In the genomic region with DNA sequence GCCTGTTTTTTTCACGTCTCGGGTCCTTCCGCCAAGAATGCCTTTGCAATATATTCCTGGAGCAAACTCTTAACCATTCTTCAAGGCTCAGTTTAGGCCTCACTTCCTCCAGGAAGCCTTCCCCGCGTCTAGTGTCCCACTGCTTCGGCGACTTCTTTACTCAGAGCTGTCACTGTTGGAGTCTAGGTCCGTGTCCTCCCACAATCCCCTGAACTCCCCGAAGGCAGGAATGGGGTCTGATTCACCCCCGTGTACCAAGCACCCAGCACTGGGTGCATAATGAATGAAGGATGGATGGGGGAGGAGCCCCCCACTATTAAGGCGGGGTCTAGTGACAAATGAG, we compare ENCODE assay signal across 8 cellular contexts. TPM values are rescaled to one million over a fixed set of nuclear protein-coding genes. Genes with fewer than 3 reads are reported as not detected.
DNase-seq lines count a peak whose midpoint lies in the region; ATAC-seq and TF ChIP-seq lines count a peak whose summit lies in the region.

No MANE protein-coding gene starts in this region.

- peak overlapping the region; percentile 98; the same call in 1 of the 2 replicates for H2AFZ ChIP-seq in Karpas-422 (ENCODE audit: low read length)
- peak overlapping the region; percentile 59 for H2AFZ ChIP-seq in neural cell (ENCODE audit: low read depth, low read length)

- DNase-seq in AG10803 (ENCODE audit: low read depth) (no peak), Karpas-422 (no peak), cerebellar nuclear complex (lab: John Stamatoyannopoulos, UW) (no peak)
- DNase-seq in stimulated activated naive CD4-positive, alpha-beta T cell (lab: John Stamatoyannopoulos, UW), result no peak

- TF ChIP-seq CTCF in AG10803 (conservative IDR thresholded peaks at IDR 0.05; ENCODE audit: low read length), result no peak
- no peak for TF ChIP-seq CTCF in neural cell (IDR thresholded peaks at IDR 0.05; ENCODE audit: poor library complexity, severe bottlenecking)

- H3K4me1 ChIP-seq in Karpas-422 (ENCODE audit: low read length) (peaks cover 26% of the 10 kb centered on the region), ectodermal cell (ENCODE audit: control insufficient read depth, insufficient read depth, low read length) (peaks cover 15% of the 10 kb centered on the region)

- TF ChIP-seq EP300 in neural cell (conservative IDR thresholded peaks at IDR 0.05; ENCODE audit: poor library complexity, severe bottlenecking), result no peak

- ATAC-seq in HG03442 (IDR thresholded peaks at IDR 0.05; ENCODE audit: unreplicated experiment) (no peak), HG02885 (IDR thresholded peaks at IDR 0.05; ENCODE audit: poor library complexity, unreplicated experiment) (no peak)

- TF ChIP-seq RAD21 in neural cell (conservative IDR thresholded peaks at IDR 0.05), result no peak

- H3K36me3 ChIP-seq in Karpas-422 (ENCODE audit: insufficient read depth, low read length), result no peaks in the 10 kb centered on the region
- H3K36me3 ChIP-seq in ectodermal cell (ENCODE audit: control insufficient read depth, insufficient read depth, low read length), result no peaks in the 10 kb centered on the region
- H3K36me3 ChIP-seq in neural cell (ENCODE audit: insufficient read depth, low read length), result no peaks in the 10 kb centered on the region

- peak overlapping the region; percentile 74 for H3K9ac ChIP-seq in Karpas-422 (ENCODE audit: low read length)
- peak overlapping the region; percentile 94 for H3K9ac ChIP-seq in neural cell (ENCODE audit: low read length)

- H3K27me3 ChIP-seq in Karpas-422 (ENCODE audit: low read length), result no peaks in the 10 kb centered on the region
- H3K27me3 ChIP-seq in ectodermal cell (ENCODE audit: control insufficient read depth, insufficient read depth, low read length, poor library complexity, severe bottlenecking), result peaks cover 41% of the 10 kb centered on the region
- peaks cover 14% of the 10 kb centered on the region for H3K27me3 ChIP-seq in neural cell (ENCODE audit: insufficient read depth, low read depth, low read length)

- H3K9me2 ChIP-seq in Karpas-422 (replicated peaks; ENCODE audit: insufficient read depth, low read length), result no peaks in the 10 kb centered on the region
- H3K9me2 ChIP-seq in neural cell (ENCODE audit: insufficient read depth, low read length), result no peaks in the 10 kb centered on the region

- H3K27ac ChIP-seq in Karpas-422 (ENCODE audit: low read length) (no peak overlapping the region), ectodermal cell (ENCODE audit: insufficient read depth, low read depth, low read length, poor library complexity, severe bottlenecking) (peak overlapping the region; percentile 96), neural cell (ENCODE audit: low read length) (peak overlapping the region; percentile 93)

- H3K4me3 ChIP-seq in AG10803 (ENCODE audit: low read length) (peak overlapping the region; percentile 72), Karpas-422 (ENCODE audit: low read length) (peak overlapping the region; percentile 79), ectodermal cell (ENCODE audit: insufficient read depth, low read depth, low read length) (peak overlapping the region; percentile 83), neural cell (ENCODE audit: low read length) (peak overlapping the region; percentile 91)

- peak overlapping the region; percentile 94 for H3K4me2 ChIP-seq in Karpas-422 (ENCODE audit: low read depth, low read length, poor library complexity, severe bottlenecking)
- H3K4me2 ChIP-seq in neural cell (ENCODE audit: low read length), result peak overlapping the region; percentile 76

- H3K9me3 ChIP-seq in Karpas-422 (ENCODE audit: low read length) (no peaks in the 10 kb centered on the region), ectodermal cell (ENCODE audit: control insufficient read depth, low read length) (no peaks in the 10 kb centered on the region), neural cell (ENCODE audit: low read length) (no peaks in the 10 kb centered on the region)

- H3K79me2 ChIP-seq in Karpas-422 (ENCODE audit: low read length), result no peaks in the 10 kb centered on the region
- H3K79me2 ChIP-seq in neural cell (replicated peaks; ENCODE audit: insufficient read depth, low read length), result peaks cover 24% of the 10 kb centered on the region

- H4K20me1 ChIP-seq in Karpas-422 (ENCODE audit: insufficient read depth, low read depth, low read length) (peaks cover 10% of the 10 kb centered on the region; the same call in 1 of the 2 replicates), neural cell (ENCODE audit: insufficient read depth) (peaks cover 1% of the 10 kb centered on the region)

- 10 to 16% methylated on average over 11 of the region's 11 CpGs for WGBS in ectodermal cell, 2 experiments

- no peaks in the 10 kb centered on the region for H3F3A ChIP-seq in neural cell (ENCODE audit: insufficient read depth, low read length, poor library complexity, severe bottlenecking)

TF ChIP-seq in neural cell, 6 proteins besides CTCF, POLR2A, EP300 and RAD21:
- TF ChIP-seq EZH2 (IDR thresholded peaks at IDR 0.05; ENCODE audit: borderline replicate concordance, insufficient read depth, low read length, poor library complexity, severe bottlenecking) (no peak), SMC3 (conservative IDR thresholded peaks at IDR 0.05; ENCODE audit: poor library complexity) (no peak), POLR2AphosphoS5 (IDR thresholded peaks at IDR 0.05) (no peak), TAF1 (IDR thresholded peaks at IDR 0.05; ENCODE audit: low read depth) (no peak)
- TF ChIP-seq, protein P1, sequence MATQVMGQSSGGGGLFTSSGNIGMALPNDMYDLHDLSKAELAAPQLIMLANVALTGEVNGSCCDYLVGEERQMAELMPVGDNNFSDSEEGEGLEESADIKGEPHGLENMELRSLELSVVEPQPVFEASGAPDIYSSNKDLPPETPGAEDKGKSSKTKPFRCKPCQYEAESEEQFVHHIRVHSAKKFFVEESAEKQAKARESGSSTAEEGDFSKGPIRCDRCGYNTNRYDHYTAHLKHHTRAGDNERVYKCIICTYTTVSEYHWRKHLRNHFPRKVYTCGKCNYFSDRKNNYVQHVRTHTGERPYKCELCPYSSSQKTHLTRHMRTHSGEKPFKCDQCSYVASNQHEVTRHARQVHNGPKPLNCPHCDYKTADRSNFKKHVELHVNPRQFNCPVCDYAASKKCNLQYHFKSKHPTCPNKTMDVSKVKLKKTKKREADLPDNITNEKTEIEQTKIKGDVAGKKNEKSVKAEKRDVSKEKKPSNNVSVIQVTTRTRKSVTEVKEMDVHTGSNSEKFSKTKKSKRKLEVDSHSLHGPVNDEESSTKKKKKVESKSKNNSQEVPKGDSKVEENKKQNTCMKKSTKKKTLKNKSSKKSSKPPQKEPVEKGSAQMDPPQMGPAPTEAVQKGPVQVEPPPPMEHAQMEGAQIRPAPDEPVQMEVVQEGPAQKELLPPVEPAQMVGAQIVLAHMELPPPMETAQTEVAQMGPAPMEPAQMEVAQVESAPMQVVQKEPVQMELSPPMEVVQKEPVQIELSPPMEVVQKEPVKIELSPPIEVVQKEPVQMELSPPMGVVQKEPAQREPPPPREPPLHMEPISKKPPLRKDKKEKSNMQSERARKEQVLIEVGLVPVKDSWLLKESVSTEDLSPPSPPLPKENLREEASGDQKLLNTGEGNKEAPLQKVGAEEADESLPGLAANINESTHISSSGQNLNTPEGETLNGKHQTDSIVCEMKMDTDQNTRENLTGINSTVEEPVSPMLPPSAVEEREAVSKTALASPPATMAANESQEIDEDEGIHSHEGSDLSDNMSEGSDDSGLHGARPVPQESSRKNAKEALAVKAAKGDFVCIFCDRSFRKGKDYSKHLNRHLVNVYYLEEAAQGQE (IDR thresholded peaks at IDR 0.05; ENCODE audit: borderline replicate concordance), result no peak

RNA-seq across cellular contexts. Expression of gene MATCAP1, which starts 0.5 kb away (rescaled TPM):
- total RNA-seq in Karpas-422 (2014; rRNA removed; shearing (Covaris generic); ENCODE audit: low replicate concordance), result 6.8 and 16.9 TPM in 2 replicates
- polyA plus RNA-seq in ectodermal cell (2013, experiment 1 of 4), result 67.9 TPM
- polyA plus RNA-seq in ectodermal cell (2013, experiment 2 of 4), result 55.8 TPM
- 53.4 TPM for polyA plus RNA-seq in ectodermal cell (2013, experiment 3 of 4)
- 60.5 TPM for polyA plus RNA-seq in ectodermal cell (2013, experiment 4 of 4)
- 323 and 356 TPM in 2 replicates for polyA plus RNA-seq in neural cell
- polyA minus RNA-seq in neural cell, result 135 and 176 TPM in 2 replicates

RNA-seq across cellular contexts. Expression of gene EXOC3L1, which starts 6.7 kb away (rescaled TPM):
- not detected in 2 replicates for total RNA-seq in Karpas-422 (2014; rRNA removed; shearing (Covaris generic); ENCODE audit: low replicate concordance)
- polyA plus RNA-seq in ectodermal cell (2013, experiment 1 of 4), result not detected
- 0.25 TPM for polyA plus RNA-seq in ectodermal cell (2013, experiment 2 of 4)
- 0.16 TPM for polyA plus RNA-seq in ectodermal cell (2013, experiment 3 of 4)
- polyA plus RNA-seq in ectodermal cell (2013, experiment 4 of 4), result 0.12 TPM
- polyA plus RNA-seq in neural cell, result 0.43 and 0.96 TPM in 2 replicates
- polyA minus RNA-seq in neural cell, result not detected in 2 replicates

RNA-seq across cellular contexts. Expression of gene E2F4, which starts 8.7 kb away (rescaled TPM):
- total RNA-seq in Karpas-422 (2014; rRNA removed; shearing (Covaris generic); ENCODE audit: low replicate concordance), result 109 and 171 TPM in 2 replicates
- polyA plus RNA-seq in ectodermal cell (2013, experiment 1 of 4), result 76.6 TPM
- 70.5 TPM for polyA plus RNA-seq in ectodermal cell (2013, experiment 2 of 4)
- polyA plus RNA-seq in ectodermal cell (2013, experiment 3 of 4), result 67.0 TPM
- polyA plus RNA-seq in ectodermal cell (2013, experiment 4 of 4), result 72.3 TPM
- 112 and 140 TPM in 2 replicates for polyA plus RNA-seq in neural cell
- 44.2 and 55.0 TPM in 2 replicates for polyA minus RNA-seq in neural cell

RNA-seq across cellular contexts. Expression of gene NOL3, which starts 12.9 kb away (rescaled TPM):
- total RNA-seq in Karpas-422 (2014; rRNA removed; shearing (Covaris generic); ENCODE audit: low replicate concordance), result 0.15 and 1.8 TPM in 2 replicates
- 13.2 TPM for polyA plus RNA-seq in ectodermal cell (2013, experiment 1 of 4)
- polyA plus RNA-seq in ectodermal cell (2013, experiment 2 of 4), result 8.1 TPM
- 7.0 TPM for polyA plus RNA-seq in ectodermal cell (2013, experiment 3 of 4)
- polyA plus RNA-seq in ectodermal cell (2013, experiment 4 of 4), result 7.3 TPM
- 8.4 and 17.0 TPM in 2 replicates for polyA plus RNA-seq in neural cell
- 1.2 and 1.5 TPM in 2 replicates for polyA minus RNA-seq in neural cell

RNA-seq across cellular contexts. Expression of gene ELMO3, which starts 15.7 kb away (rescaled TPM):
- total RNA-seq in Karpas-422 (2014; rRNA removed; shearing (Covaris generic); ENCODE audit: low replicate concordance), result 0.82 and 5.6 TPM in 2 replicates
- polyA plus RNA-seq in ectodermal cell (2013, experiment 1 of 4), result 2.4 TPM
- 1.5 TPM for polyA plus RNA-seq in ectodermal cell (2013, experiment 2 of 4)
- polyA plus RNA-seq in ectodermal cell (2013, experiment 3 of 4), result 1.7 TPM
- 2.3 TPM for polyA plus RNA-seq in ectodermal cell (2013, experiment 4 of 4)
- 2.2 and 3.5 TPM in 2 replicates for polyA plus RNA-seq in neural cell
- polyA minus RNA-seq in neural cell, result 0.49 and 1.5 TPM in 2 replicates
